ENCODE assay signal across 28 cellular contexts in genomic region chr12:13440844-13441243, GRCh38.
"Had no signal": no experiment of that assay in that cellular context is flagged by ENCODE, and none has a peak within 500 bp of the region (broad histone marks: within the 10 kb centered on the region; RNA-seq: fewer than 3 reads in every experiment).

No MANE protein-coding gene starts in this region.

- H3K36me3 ChIP-seq: gastrocnemius medialis, heart left ventricle, left ventricle myocardium inferior, lower lobe of right lung, neutrophil, pancreas, thyroid gland had no signal

- H3K9me3 ChIP-seq: gastrocnemius medialis, lower lobe of right lung, mucosa of descending colon, neutrophil, pancreas, thyroid gland had no signal

- H3K4me3 ChIP-seq: dorsolateral prefrontal cortex, gastrocnemius medialis, heart left ventricle, hepatocyte, left ventricle myocardium inferior, lower lobe of right lung, mucosa of descending colon, pancreas, smooth muscle cell, thyroid gland had no signal

- H3K4me1 ChIP-seq: gastrocnemius medialis had no signal

- H3K27ac ChIP-seq: dorsolateral prefrontal cortex, epithelial cell of prostate, gastrocnemius medialis, hepatocyte, lower lobe of right lung, neutrophil, pancreas, thyroid gland had no signal

- DNase-seq: cerebellar nuclear complex; cortex of kidney; dorsolateral prefrontal cortex; effector CD4-positive, alpha-beta T cell; foreskin fibroblast; gastrocnemius medialis; heart left ventricle; kidney; left ventricle myocardium inferior; lower lobe of right lung; mucosa of descending colon; naive B cell; pancreas; stimulated activated CD4-positive, alpha-beta T cell treated with anti-CD3 and anti-CD28 coated beads, Interleukin-12 subunit alpha, Interleukin-12 subunit beta, amount 100 ng/mL, for 4 hours; stimulated activated CD4-positive, alpha-beta T cell treated with anti-CD3 and anti-CD28 coated beads, Interleukin-1b, Interleukin-23, amount 100 ng/mL, for 48 hours; stimulated activated CD4-positive, alpha-beta T cell treated with anti-CD3 and anti-CD28 coated beads, Interleukin-4, amount 100 ng/mL, for 1 hour; stimulated activated CD8-positive, alpha-beta memory T cell treated with anti-CD3 and anti-CD28 coated beads, Interleukin-4, amount 100 ng/mL, for 48 hours; stimulated activated naive CD4-positive, alpha-beta T cell; stimulated activated naive CD8-positive, alpha-beta T cell treated with anti-CD3 and anti-CD28 coated beads, Interleukin-15, amount 100 ng/mL, for 72 hours; trophoblast cell had no signal

- ATAC-seq: esophagus mucosa; gastrocnemius medialis; heart left ventricle; mucosa of descending colon; natural killer cell treated with Interleukin-12 subunit alpha and Interleukin-12 subunit beta and Interleukin-15 and Interleukin-18, amount 100 ng/mL, for 72 hours; pancreas; sciatic nerve; stimulated activated naive CD8-positive, alpha-beta T cell treated with anti-CD3 and anti-CD28 coated beads, Interleukin-15, amount 100 ng/mL, for 72 hours had no signal

- H3K27me3 ChIP-seq: dorsolateral prefrontal cortex, hepatocyte, neutrophil, pancreas, thyroid gland had no signal
